In genomic region chr2:240902615-240903041, GRCh38 we compare ENCODE assay signal across 20 cellular contexts. TPM values are rescaled to one million over a fixed set of nuclear protein-coding genes. Genes with fewer than 3 reads are reported as not detected.
"Had no signal": no experiment of that assay in that cellular context is flagged by ENCODE, and none has a peak within 500 bp of the region (broad histone marks: within the 10 kb centered on the region; RNA-seq: fewer than 3 reads in every experiment).

No MANE protein-coding gene starts in this region.

- DNase-seq: activated CD4-positive, alpha-beta memory T cell treated with anti-CD3 and anti-CD28 coated beads, Interleukin-2, amount 10 ng/mL, durations not matched to agents 7 days and 5 days; activated gamma-delta T cell treated with Interleukin-2 at 50 U/mL for 16 hours; activated naive CD8-positive, alpha-beta T cell treated with anti-CD3 and anti-CD28 coated beads, Interleukin-2, amount 10 ng/mL, durations not matched to agents 7 days and 5 days; activated T-cell treated with anti-CD3 and anti-CD28 coated beads, Interleukin-2, amount 50 U/mL, for 72 hours; dorsolateral prefrontal cortex; head of caudate nucleus; stimulated activated CD4-positive, alpha-beta T cell treated with anti-CD3 and anti-CD28 coated beads, Interleukin-15, amount 100 ng/mL, for 24 hours; stimulated activated CD4-positive, alpha-beta T cell treated with anti-CD3 and anti-CD28 coated beads, Interleukin-4, amount 100 ng/mL, for 4 hours; stimulated activated naive CD8-positive, alpha-beta T cell treated with anti-CD3 and anti-CD28 coated beads, Interleukin-15, amount 100 ng/mL, for 72 hours had no signal

- H3K27ac Mint-ChIP-seq: activated CD4-positive, alpha-beta memory T cell treated with anti-CD3 and anti-CD28 coated beads, Interleukin-2, amount 10 ng/mL, durations not matched to agents 7 days and 5 days; activated naive CD8-positive, alpha-beta T cell treated with anti-CD3 and anti-CD28 coated beads, Interleukin-2, amount 10 ng/mL, durations not matched to agents 7 days and 5 days; activated T-cell treated with anti-CD3 and anti-CD28 coated beads, Interleukin-2, amount 50 U/mL, for 72 hours; mesothelial cell of epicardium; stimulated activated naive CD8-positive, alpha-beta T cell treated with anti-CD3 and anti-CD28 coated beads, Interleukin-15, amount 100 ng/mL, for 72 hours; T-helper 1 cell treated with Interleukin-12 subunit alpha and Interleukin-12 subunit beta and Interleukin-4 antibody, amounts not matched to agents 30 μg/mL and 1 μg/mL, for 36 hours had no signal

- H3K36me3 ChIP-seq: ascending aorta, esophagus muscularis mucosa, thoracic aorta had no signal

- H3K27me3 ChIP-seq: ascending aorta had no signal

- H3K9me3 ChIP-seq: ascending aorta, esophagus muscularis mucosa, psoas muscle, thoracic aorta had no signal

- H3K4me1 ChIP-seq: ascending aorta had no signal

- ATAC-seq: activated CD4-positive, CD25-positive, alpha-beta regulatory T cell treated with anti-CD3 and anti-CD28 coated beads, Interleukin-2, amount 50 U/mL, for 24 hours; activated T-cell treated with anti-CD3 and anti-CD28 coated beads, Interleukin-2, amount 50 U/mL, for 72 hours; psoas muscle; stimulated activated naive CD8-positive, alpha-beta T cell treated with anti-CD3 and anti-CD28 coated beads, Interleukin-15, amount 100 ng/mL, for 72 hours had no signal

- H3K4me3 ChIP-seq: ascending aorta, dorsolateral prefrontal cortex, esophagus muscularis mucosa, psoas muscle, SK-N-MC, thoracic aorta had no signal

- H3K27me3 Mint-ChIP-seq: activated CD4-positive, alpha-beta memory T cell treated with anti-CD3 and anti-CD28 coated beads, Interleukin-2, amount 10 ng/mL, durations not matched to agents 7 days and 5 days; activated naive CD8-positive, alpha-beta T cell treated with anti-CD3 and anti-CD28 coated beads, Interleukin-2, amount 10 ng/mL, durations not matched to agents 7 days and 5 days had no signal

- H3K4me1 Mint-ChIP-seq: activated CD4-positive, alpha-beta memory T cell treated with anti-CD3 and anti-CD28 coated beads, Interleukin-2, amount 10 ng/mL, durations not matched to agents 7 days and 5 days; activated naive CD8-positive, alpha-beta T cell treated with anti-CD3 and anti-CD28 coated beads, Interleukin-2, amount 10 ng/mL, durations not matched to agents 7 days and 5 days; stimulated activated naive CD8-positive, alpha-beta T cell treated with anti-CD3 and anti-CD28 coated beads, Interleukin-15, amount 100 ng/mL, for 72 hours had no signal

- H3K4me3 Mint-ChIP-seq: activated CD4-positive, alpha-beta memory T cell treated with anti-CD3 and anti-CD28 coated beads, Interleukin-2, amount 10 ng/mL, durations not matched to agents 7 days and 5 days; activated naive CD8-positive, alpha-beta T cell treated with anti-CD3 and anti-CD28 coated beads, Interleukin-2, amount 10 ng/mL, durations not matched to agents 7 days and 5 days; activated T-cell treated with anti-CD3 and anti-CD28 coated beads, Interleukin-2, amount 50 U/mL, for 72 hours; mesothelial cell of epicardium; stimulated activated naive CD8-positive, alpha-beta T cell treated with anti-CD3 and anti-CD28 coated beads, Interleukin-15, amount 100 ng/mL, for 72 hours; T-helper 1 cell treated with Interleukin-12 subunit alpha and Interleukin-12 subunit beta and Interleukin-4 antibody, amounts not matched to agents 30 μg/mL and 1 μg/mL, for 36 hours had no signal

- H3K9me3 Mint-ChIP-seq: activated CD4-positive, alpha-beta memory T cell treated with anti-CD3 and anti-CD28 coated beads, Interleukin-2, amount 10 ng/mL, durations not matched to agents 7 days and 5 days; activated naive CD8-positive, alpha-beta T cell treated with anti-CD3 and anti-CD28 coated beads, Interleukin-2, amount 10 ng/mL, durations not matched to agents 7 days and 5 days; activated T-cell treated with anti-CD3 and anti-CD28 coated beads, Interleukin-2, amount 50 U/mL, for 72 hours; stimulated activated naive CD8-positive, alpha-beta T cell treated with anti-CD3 and anti-CD28 coated beads, Interleukin-15, amount 100 ng/mL, for 72 hours; T-helper 1 cell treated with Interleukin-12 subunit alpha and Interleukin-12 subunit beta and Interleukin-4 antibody, amounts not matched to agents 30 μg/mL and 1 μg/mL, for 36 hours had no signal

- H3K36me3 Mint-ChIP-seq: activated naive CD8-positive, alpha-beta T cell treated with anti-CD3 and anti-CD28 coated beads, Interleukin-2, amount 10 ng/mL, durations not matched to agents 7 days and 5 days; mesothelial cell of epicardium had no signal

- H3K27ac ChIP-seq: ascending aorta, dorsolateral prefrontal cortex, esophagus muscularis mucosa, psoas muscle, SK-N-MC, thoracic aorta had no signal

RNA-seq across cellular contexts. Expression of gene CROCC2, which starts 3.5 kb away (rescaled TPM):
- total RNA-seq: activated CD4-positive, alpha-beta memory T cell treated with anti-CD3 and anti-CD28 coated beads, Interleukin-2, amount 10 ng/mL, durations not matched to agents 7 days and 5 days; activated naive CD8-positive, alpha-beta T cell treated with anti-CD3 and anti-CD28 coated beads, Interleukin-2, amount 10 ng/mL, durations not matched to agents 7 days and 5 days; activated T-cell treated with anti-CD3 and anti-CD28 coated beads, Interleukin-2, amount 50 U/mL, for 72 hours; bronchial epithelial cell; esophagus muscularis mucosa; fibroblast of villous mesenchyme; psoas muscle; thoracic aorta had no signal

RNA-seq across cellular contexts. Expression of gene MAB21L4, which starts 6.7 kb away (rescaled TPM):
- total RNA-seq: activated CD4-positive, alpha-beta memory T cell treated with anti-CD3 and anti-CD28 coated beads, Interleukin-2, amount 10 ng/mL, durations not matched to agents 7 days and 5 days; activated naive CD8-positive, alpha-beta T cell treated with anti-CD3 and anti-CD28 coated beads, Interleukin-2, amount 10 ng/mL, durations not matched to agents 7 days and 5 days; activated T-cell treated with anti-CD3 and anti-CD28 coated beads, Interleukin-2, amount 50 U/mL, for 72 hours; ascending aorta; fibroblast of villous mesenchyme; psoas muscle; thoracic aorta had no signal
- polyA plus RNA-seq: psoas muscle had no signal

RNA-seq across cellular contexts. Expression of gene AGXT, which starts 34.0 kb away (rescaled TPM):
- total RNA-seq: activated CD4-positive, alpha-beta memory T cell treated with anti-CD3 and anti-CD28 coated beads, Interleukin-2, amount 10 ng/mL, durations not matched to agents 7 days and 5 days; activated naive CD8-positive, alpha-beta T cell treated with anti-CD3 and anti-CD28 coated beads, Interleukin-2, amount 10 ng/mL, durations not matched to agents 7 days and 5 days; activated T-cell treated with anti-CD3 and anti-CD28 coated beads, Interleukin-2, amount 50 U/mL, for 72 hours; ascending aorta; bronchial epithelial cell; esophagus muscularis mucosa; fibroblast of villous mesenchyme; lower leg skin; mesothelial cell of epicardium; thoracic aorta had no signal
